33 cellular contexts compared by ENCODE assay signal in genomic region chr4:77201857-77202256, GRCh38. TPM values are rescaled to one million over a fixed set of nuclear protein-coding genes. Genes with fewer than 3 reads are reported as not detected.
DNase-seq lines count a peak whose midpoint lies in the region; ATAC-seq, FAIRE-seq and TF ChIP-seq lines count a peak whose summit lies in the region.
"Had no signal": no experiment of that assay in that cellular context is flagged by ENCODE, and none has a peak within 500 bp of the region (broad histone marks: within the 10 kb centered on the region; RNA-seq: fewer than 3 reads in every experiment).

No MANE protein-coding gene starts in this region.

- ATAC-seq in activated CD4-positive, alpha-beta T cell treated with anti-CD3 and anti-CD28 coated beads for 36 hours, result peak; percentile 59
- ATAC-seq: A549; HepG2; left ventricle myocardium superior; stimulated activated memory B cell treated with anti-CD40 and anti-IgM and Interleukin-4, amounts not matched to agents 10 μg/mL and 1 μg/mL and 100 μg/mL, for 72 hours had no signal

- H3K27me3 Mint-ChIP-seq in activated CD4-positive, alpha-beta T cell treated with anti-CD3 and anti-CD28 coated beads for 36 hours, result peaks cover 2% of the 10 kb centered on the region
- H3K27me3 Mint-ChIP-seq: activated T-cell treated with anti-CD3 and anti-CD28 coated beads, Interleukin-2, amount 50 U/mL, for 24 hours; stimulated activated memory B cell treated with anti-CD40 and anti-IgM and Interleukin-4, amounts not matched to agents 10 μg/mL and 1 μg/mL and 100 μg/mL, for 72 hours had no signal

- CTCF ChIA-PET in activated CD4-positive, alpha-beta T cell treated with anti-CD3 and anti-CD28 coated beads for 36 hours (lab: Charles Lee), result interaction anchor here (1.0 to 5.2 kb wide), 10 partner anchors 8 to 606 kb away, joined by 3 to 52 read pairs (median 22); no protein-coding TSS in a partner anchor

- in situ Hi-C loops in GM13977 (cut with MboI; ENCODE audit: low pct_unique_long_range_greater_than_20kb, low sequenced_read_pairs, unreplicated experiment), result loop anchor here (10.0 to 25.0 kb wide), 2 partner anchors 107 to 690 kb away; no protein-coding TSS in a partner anchor

- POLR2A ChIA-PET in activated CD4-positive, alpha-beta T cell treated with anti-CD3 and anti-CD28 coated beads for 36 hours (lab: Charles Lee), result no interaction called here

- H3K4me1 Mint-ChIP-seq in activated CD4-positive, alpha-beta T cell treated with anti-CD3 and anti-CD28 coated beads for 36 hours, result peaks cover 5% of the 10 kb centered on the region

- WGBS in small intestine, 3 donors, result 47 to 62% (median 55%) methylated on average over 3 of the region's 3 CpGs

- no peak overlapping the region for H3K27ac Mint-ChIP-seq in activated CD4-positive, alpha-beta T cell treated with anti-CD3 and anti-CD28 coated beads for 36 hours
- H3K27ac Mint-ChIP-seq: activated naive CD4-positive, alpha-beta T cell treated with anti-CD3 and anti-CD28 coated beads for 36 hours; activated T-cell treated with anti-CD3 and anti-CD28 coated beads, Interleukin-2, amount 50 U/mL, for 24 hours; natural killer cell treated with Interleukin-12 subunit alpha and Interleukin-12 subunit beta and Interleukin-15 and Interleukin-18, amount 100 ng/mL, for 72 hours had no signal

- no peaks in the 10 kb centered on the region for H3K9me3 ChIP-seq in small intestine (ENCODE audit: control insufficient read depth, low read depth)
- H3K9me3 ChIP-seq: A549, spleen, testis, uterus had no signal

- no peaks in the 10 kb centered on the region for H3K27me3 ChIP-seq in small intestine (ENCODE audit: control insufficient read depth in 2 of 2, insufficient read depth in 2 of 2, low read length in 2 of 2)
- H3K27me3 ChIP-seq: spleen, testis, uterus had no signal

- intact Hi-C loops in activated CD4-positive, alpha-beta T cell treated with anti-CD3 and anti-CD28 coated beads for 36 hours (cut with DNase I, micrococcal nuclease), result loop anchor here (2.0 to 5.0 kb wide), 6 partner anchors 125 to 771 kb away; partner anchors contain the start of genes CCNI (in 1 of the 2) and SOWAHB (in 1 of the 2)

- H3K27ac ChIP-seq in epithelial cell of prostate, result peak overlapping the region; percentile 99
- H3K27ac ChIP-seq in small intestine (ENCODE audit: low read depth in 1 of 2, low read length in 1 of 2), result no peak overlapping the region
- H3K27ac ChIP-seq in coronary artery, result no peak overlapping the region
- H3K27ac ChIP-seq: A549, spleen, testis, uterus had no signal

- H3K4me3 Mint-ChIP-seq in activated CD4-positive, alpha-beta T cell treated with anti-CD3 and anti-CD28 coated beads for 36 hours, result no peak overlapping the region
- H3K4me3 Mint-ChIP-seq: activated naive CD4-positive, alpha-beta T cell treated with anti-CD3 and anti-CD28 coated beads for 36 hours; activated T-cell treated with anti-CD3 and anti-CD28 coated beads, Interleukin-2, amount 50 U/mL, for 24 hours; CD8-positive, alpha-beta memory T cell; natural killer cell treated with Interleukin-12 subunit alpha and Interleukin-12 subunit beta and Interleukin-15 and Interleukin-18, amount 100 ng/mL, for 72 hours; stimulated activated memory B cell treated with anti-CD40 and anti-IgM and Interleukin-4, amounts not matched to agents 10 μg/mL and 1 μg/mL and 100 μg/mL, for 72 hours had no signal

- no peaks in the 10 kb centered on the region for H3K36me3 ChIP-seq in small intestine (ENCODE audit: control insufficient read depth in 2 of 2, insufficient read depth in 2 of 2, low read length in 2 of 2)
- H3K36me3 ChIP-seq: spleen, uterus had no signal

- H3K4me3 ChIP-seq in small intestine (ENCODE audit: low read depth in 1 of 2, low read length in 2 of 2) (no peak overlapping the region), coronary artery (no peak overlapping the region)
- H3K4me3 ChIP-seq: A549, spleen, testis, uterus had no signal

- H3K36me3 Mint-ChIP-seq in activated CD4-positive, alpha-beta T cell treated with anti-CD3 and anti-CD28 coated beads for 36 hours (ENCODE audit: low read depth), result no peaks in the 10 kb centered on the region
- H3K36me3 Mint-ChIP-seq: CD8-positive, alpha-beta memory T cell; natural killer cell treated with Interleukin-12 subunit alpha and Interleukin-12 subunit beta and Interleukin-15 and Interleukin-18, amount 100 ng/mL, for 72 hours; stimulated activated memory B cell treated with anti-CD40 and anti-IgM and Interleukin-4, amounts not matched to agents 10 μg/mL and 1 μg/mL and 100 μg/mL, for 72 hours had no signal

- TF ChIP-seq CTCF in GM13977 (IDR thresholded peaks at IDR 0.05; ENCODE audit: extremely low read depth, insufficient read depth, missing control alignments) (no peak), coronary artery (IDR thresholded peaks at IDR 0.05) (no peak)

- no peak for DNase-seq in activated CD4-positive, alpha-beta T cell treated with anti-CD3 and anti-CD28 coated beads for 36 hours
- no peak for DNase-seq in activated CD4-positive, alpha-beta T cell treated with anti-CD3 and anti-CD28 coated beads for 48 hours
- peak; percentile 4 for DNase-seq in NCI-H69 (lab: John Stamatoyannopoulos, UW)
- peak; percentile 55 for DNase-seq in epithelial cell of prostate (ENCODE audit: low read depth, low spot score)
- peak; percentile 27 for DNase-seq in small intestine
- DNase-seq in GM13977 (ENCODE audit: low spot score), result no peak
- no peak for DNase-seq in coronary artery (ENCODE audit: low spot score)
- no peak for DNase-seq in NCI-H345 treated with DMSO at 0.1 percent for 48 hours (lab: John Stamatoyannopoulos, UW; ENCODE audit: unreplicated experiment)
- DNase-seq: activated CD4-positive, alpha-beta T cell treated with anti-CD3 and anti-CD28 coated beads, Interleukin-2, amount 50 U/mL, for 48 hours; activated naive CD4-positive, alpha-beta T cell treated with anti-CD3 and anti-CD28 coated beads for 36 hours; activated T-cell treated with anti-CD3 and anti-CD28 coated beads, Interleukin-2, amount 50 U/mL, for 24 hours; aorta; CD8-positive, alpha-beta memory T cell; central memory CD4-positive, alpha-beta T cell; DMS79; left ventricle myocardium superior; midbrain; NCI-H1092 treated with DMSO at 0.1 percent for 48 hours; NCI-H1930; NCI-H2227 treated with DMSO at 0.1 percent for 48 hours; NCI-H82; retina; SHP77; spleen; stimulated activated CD4-positive, alpha-beta T cell treated with anti-CD3 and anti-CD28 coated beads, Interleukin-2, amount 100 ng/mL, for 48 hours; T-helper 9 cell; testis; uterus had no signal

- no peaks in the 10 kb centered on the region for H3K9me3 Mint-ChIP-seq in activated CD4-positive, alpha-beta T cell treated with anti-CD3 and anti-CD28 coated beads for 36 hours (ENCODE audit: low read depth)
- H3K9me3 Mint-ChIP-seq: activated naive CD4-positive, alpha-beta T cell treated with anti-CD3 and anti-CD28 coated beads for 36 hours; activated T-cell treated with anti-CD3 and anti-CD28 coated beads, Interleukin-2, amount 50 U/mL, for 24 hours; CD8-positive, alpha-beta memory T cell; natural killer cell treated with Interleukin-12 subunit alpha and Interleukin-12 subunit beta and Interleukin-15 and Interleukin-18, amount 100 ng/mL, for 72 hours; stimulated activated memory B cell treated with anti-CD40 and anti-IgM and Interleukin-4, amounts not matched to agents 10 μg/mL and 1 μg/mL and 100 μg/mL, for 72 hours had no signal

- H3K4me1 ChIP-seq in small intestine (ENCODE audit: control insufficient read depth in 2 of 2, insufficient read depth in 1 of 2, low read depth in 1 of 2, low read length in 1 of 2), result no peaks in the 10 kb centered on the region
- H3K4me1 ChIP-seq: A549, testis, uterus had no signal

- no peak for FAIRE-seq in small intestine (lab: Jason Lieb, UNC)
- FAIRE-seq: A549, endothelial cell of umbilical vein, HepG2 had no signal

RNA-seq across cellular contexts. Expression of gene CCNG2, which starts 44.9 kb away (rescaled TPM):
- 10 to 100 TPM; 25.7 to 28.6 TPM for total RNA-seq in activated CD4-positive, alpha-beta T cell treated with anti-CD3 and anti-CD28 coated beads for 36 hours
- polyA plus RNA-seq in small intestine, result 10 to 100 TPM in 2 of 3 donors, 1 to 10 TPM in 1; 9.2 to 13.8 (median 10.3) TPM

Comparison
In these comparisons a context has a peak if more than half of its experiments do, and no peak if none do; other contexts are left out.
1. DNase-seq: peak in NCI-H69 (single experiment), epithelial cell of prostate (single experiment) and small intestine (single experiment); none in activated CD4-positive, alpha-beta T cell treated with anti-CD3 and anti-CD28 coated beads for 36 hours (single experiment), activated CD4-positive, alpha-beta T cell treated with anti-CD3 and anti-CD28 coated beads for 48 hours (single experiment), GM13977 (single experiment), coronary artery (single experiment) and NCI-H345 treated with DMSO at 0.1 percent for 48 hours (single experiment).